Comparison of ENCODE assay signal across 1 cellular context in genomic region chr12:56991319-56991906, GRCh38.
A peak's percentile ranks its signal among the peaks of the same experiment; 100 is the strongest.
TF ChIP-seq lines count a peak whose summit lies in the region.

No MANE protein-coding gene starts in this region.

TF ChIP-seq in K562, 482 proteins besides CTCF, POLR2A, EP300 and RAD21 (continued from another document and continues in another):
- no peak for TF ChIP-seq E2F8 (IDR thresholded peaks at IDR 0.05; ENCODE audit: low read depth, partially characterized antibody)
- TF ChIP-seq SAFB2 (IDR thresholded peaks at IDR 0.05; ENCODE audit: borderline replicate concordance, low read depth, low read length, severe bottlenecking): no peak
- peak; percentile 73 for TF ChIP-seq MAFK (IDR thresholded peaks at IDR 0.05; ENCODE audit: low read length)
- peak; percentile 91 for TF ChIP-seq ZNF316 (IDR thresholded peaks at IDR 0.05)
- no peak for TF ChIP-seq HIVEP1 (CRISPR knock-in tag; IDR thresholded peaks at IDR 0.05)
- no peak for TF ChIP-seq ZNF408 (CRISPR knock-in tag; IDR thresholded peaks at IDR 0.05; ENCODE audit: low read depth)
- TF ChIP-seq MAFF (IDR thresholded peaks at IDR 0.05; ENCODE audit: low read length): peak; percentile 49; the same call in 1 of the 2 replicates
- TF ChIP-seq EP400 (IDR thresholded peaks at IDR 0.05): 0 out of 2 replicates have a peak, but pooled peaks have one; percentile 31
- TF ChIP-seq NBN (IDR thresholded peaks at IDR 0.05; ENCODE audit: low read depth): peak; percentile 58; the same call in 1 of the 2 replicates
- peak; percentile 60 for TF ChIP-seq VEZF1 (CRISPR knock-in tag; IDR thresholded peaks at IDR 0.05)
- TF ChIP-seq SMARCE1 (IDR thresholded peaks at IDR 0.05): 0 out of 2 replicates have a peak, but pooled peaks have one; percentile 37
- peak; percentile 73 for TF ChIP-seq ZNF592 (IDR thresholded peaks at IDR 0.05)
- 0 out of 2 replicates have a peak, but pooled peaks have one; percentile 38 for TF ChIP-seq XRCC5 (IDR thresholded peaks at IDR 0.05; ENCODE audit: low read depth, low read length)
- TF ChIP-seq GABPA (tag; conservative IDR thresholded peaks at IDR 0.05; ENCODE audit: low read depth): peak; percentile 62
- TF ChIP-seq BCLAF1 (IDR thresholded peaks at IDR 0.05; ENCODE audit: borderline replicate concordance in 1 of 2, control insufficient read depth in 1 of 2, low read depth in 2 of 2, low read length in 1 of 2): no peak
- 0 out of 2 replicates have a peak, but pooled peaks have one; percentile 37 for TF ChIP-seq ELF1 (tag; IDR thresholded peaks at IDR 0.05)
- peak; percentile 39; the same call in 1 of the 2 replicates for TF ChIP-seq MYC (IDR thresholded peaks at IDR 0.05; ENCODE audit: low read depth, low read length)
- no peak for TF ChIP-seq MYC (CRISPR knock-in tag; IDR thresholded peaks at IDR 0.05; ENCODE audit: borderline replicate concordance, low read depth)
- TF ChIP-seq ATF1 (CRISPR knock-in tag; IDR thresholded peaks at IDR 0.05): no peak
- TF ChIP-seq ATF1 (tag; IDR thresholded peaks at IDR 0.05): peak; percentile 35; the same call in 1 of the 2 replicates
- TF ChIP-seq TARDBP (IDR thresholded peaks at IDR 0.05): no peak
- peak; percentile 35; the same call in 1 of the 2 replicates for TF ChIP-seq EHMT2 (IDR thresholded peaks at IDR 0.05)
- peak; percentile 61 for TF ChIP-seq DPF2 (IDR thresholded peaks at IDR 0.05)
- TF ChIP-seq ZBTB12 (CRISPR knock-in tag; IDR thresholded peaks at IDR 0.05): no peak
- no peak for TF ChIP-seq NFXL1 (CRISPR knock-in tag; IDR thresholded peaks at IDR 0.05)
- TF ChIP-seq SMARCA4 (IDR thresholded peaks at IDR 0.05): peak; percentile 60
- no peak for TF ChIP-seq HOXB6 (CRISPR knock-in tag; IDR thresholded peaks at IDR 0.05; ENCODE audit: borderline replicate concordance)
- TF ChIP-seq CTBP1 (IDR thresholded peaks at IDR 0.05; ENCODE audit: borderline replicate concordance): peak; percentile 68; the same call in 1 of the 2 replicates
- TF ChIP-seq ETV6 (IDR thresholded peaks at IDR 0.05; ENCODE audit: borderline replicate concordance in 1 of 2, low read depth in 2 of 2, low read length in 1 of 2): peak; percentile 16 to 64; a peak in 2 of 4 replicates
- no peak for TF ChIP-seq ETV6 (CRISPR knock-in tag; IDR thresholded peaks at IDR 0.05; ENCODE audit: borderline replicate concordance)
- TF ChIP-seq ID3 (CRISPR knock-in tag; IDR thresholded peaks at IDR 0.05): no peak
- TF ChIP-seq ID3 (tag; IDR thresholded peaks at IDR 0.05): 0 out of 2 replicates have a peak, but pooled peaks have one; percentile 22
- TF ChIP-seq TOE1 (IDR thresholded peaks at IDR 0.05; ENCODE audit: borderline replicate concordance): no peak
- no peak for TF ChIP-seq TOE1 (CRISPR knock-in tag; IDR thresholded peaks at IDR 0.05; ENCODE audit: borderline replicate concordance, low read depth)
- TF ChIP-seq TRIM24 (IDR thresholded peaks at IDR 0.05): no peak
- TF ChIP-seq ZNF395 (CRISPR knock-in tag; IDR thresholded peaks at IDR 0.05): no peak
- no peak for TF ChIP-seq RBM34 (IDR thresholded peaks at IDR 0.05; ENCODE audit: borderline replicate concordance, insufficient read depth, low read length)
- TF ChIP-seq HMGN3 (IDR thresholded peaks at IDR 0.05; ENCODE audit: borderline replicate concordance, extremely low read depth, insufficient read length, low read depth, low read length): no peak
- TF ChIP-seq PCBP1 (IDR thresholded peaks at IDR 0.05; ENCODE audit: low read depth, low read length, poor library complexity, severe bottlenecking): no peak
- TF ChIP-seq ZNF449 (CRISPR knock-in tag; IDR thresholded peaks at IDR 0.05): 0 out of 2 replicates have a peak, but pooled peaks have one; percentile 22
- peak; percentile 58; the same call in 1 of the 2 replicates for TF ChIP-seq THAP7 (CRISPR knock-in tag; IDR thresholded peaks at IDR 0.05)
- TF ChIP-seq HOMEZ (CRISPR knock-in tag; IDR thresholded peaks at IDR 0.05): no peak
- peak; percentile 21 for TF ChIP-seq ZEB2 (IDR thresholded peaks at IDR 0.05)
- no peak for TF ChIP-seq ZNF695 (CRISPR knock-in tag; IDR thresholded peaks at IDR 0.05)
